In the genomic region with DNA sequence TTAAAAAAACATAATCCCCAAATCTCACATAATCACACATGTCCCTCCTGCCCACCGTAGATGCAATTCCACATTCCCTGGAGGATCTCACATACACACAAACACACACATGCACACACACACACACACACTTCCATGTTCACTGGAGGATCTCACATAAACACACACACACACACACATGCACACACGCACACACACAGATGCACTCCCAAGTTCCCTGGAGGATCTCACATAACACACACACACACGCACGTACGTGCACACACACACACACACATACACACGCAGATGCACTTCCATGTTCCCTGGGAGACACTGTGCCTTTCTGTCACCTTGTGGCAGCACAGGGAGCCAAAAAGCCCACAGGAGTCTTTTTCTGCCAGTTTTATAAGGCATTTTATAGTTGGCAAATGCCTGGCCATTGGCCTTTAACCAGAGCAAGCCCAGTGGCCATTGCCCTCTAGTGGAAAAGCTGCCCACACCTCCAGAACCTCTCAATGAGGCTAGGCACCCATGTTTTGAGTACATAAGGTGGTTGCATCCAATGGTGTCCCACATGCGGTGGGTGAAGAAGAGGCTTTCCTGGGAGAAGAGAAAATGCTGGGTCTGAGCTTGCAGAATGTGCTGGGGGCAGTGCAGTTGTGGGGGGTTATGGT, we compare ENCODE assay signal across 2 cellular contexts.
TF ChIP-seq lines count a peak whose summit lies in the region.

No MANE protein-coding gene starts in this region.

TF ChIP-seq in GM23338, 12 proteins besides CTCF, POLR2A, EP300 and RAD21:
- no peak for TF ChIP-seq JUNB (IDR thresholded peaks at IDR 0.05; ENCODE audit: unreplicated experiment)
TF ChIP-seq in GM23338: peak in this region for 0.

TF ChIP-seq in HepG2, 621 proteins besides CTCF, POLR2A, EP300 and RAD21:
- TF ChIP-seq TRIM22 (IDR thresholded peaks at IDR 0.05) (0 out of 2 replicates have a peak, but pooled peaks have one; percentile 32), SMC3 (IDR thresholded peaks at IDR 0.05; ENCODE audit: low read length) (peak; percentile 13; the same call in 1 of the 2 replicates), ZNF781 (CRISPR knock-in tag; IDR thresholded peaks at IDR 0.05; ENCODE audit: borderline replicate concordance, not compliant biosample characterization) (no peak)
